Comparison of ENCODE assay signal across 9 cellular contexts in genomic region chr6:125798734-125799510, GRCh38. TPM values are rescaled to one million over a fixed set of nuclear protein-coding genes. Genes with fewer than 3 reads are reported as not detected.
A peak's percentile ranks its signal among the peaks of the same experiment; 100 is the strongest.
DNase-seq lines count a peak whose midpoint lies in the region; ATAC-seq and TF ChIP-seq lines count a peak whose summit lies in the region.
"Had no signal": no experiment of that assay in that cellular context is flagged by ENCODE, and none has a peak within 500 bp of the region (broad histone marks: within the 10 kb centered on the region; RNA-seq: fewer than 3 reads in every experiment).

No MANE protein-coding gene starts in this region.

- peak overlapping the region; percentile 96 for H3K4me2 ChIP-seq in OCI-LY7 (ENCODE audit: low read length)

- TF ChIP-seq POLR2A in spleen (IDR thresholded peaks at IDR 0.05), result no peak

- TF ChIP-seq CTCF in OCI-LY7 (conservative IDR thresholded peaks at IDR 0.05; ENCODE audit: low read length), result no peak
- no peak for TF ChIP-seq CTCF in spleen (IDR thresholded peaks at IDR 0.05 in 8 of 11, conservative IDR thresholded peaks at IDR 0.05 in 3 of 11)

- intact Hi-C loops in OCI-LY7 (cut with micrococcal nuclease; ENCODE audit: unreplicated experiment) (loop anchor here (10.0 kb wide), 1 partner anchor 1546 kb away; the partner anchor contains the start of gene ECHDC1), spleen (cut with DNase I; ENCODE audit: low total_unique reads) (no loop called here)

- 69 to 80% (median 74%) methylated on average over 6 of the region's 6 CpGs for WGBS in spleen, 5 donors

- H4K20me1 ChIP-seq in OCI-LY7 (ENCODE audit: insufficient read depth, low read length), result no peaks in the 10 kb centered on the region

- no peaks in the 10 kb centered on the region for H3K9me2 ChIP-seq in OCI-LY7 (ENCODE audit: insufficient read depth, low read length)

- CTCF ChIA-PET in OCI-LY7 (lab: Charles Lee; ENCODE audit: unreplicated experiment), result interaction anchor here (1.0 kb wide), 2 partner anchors 9 to 11 kb away, joined by 3 to 4 read pairs; no protein-coding TSS in a partner anchor

- H3K27me3 ChIP-seq in spleen (replicated peaks in 1 of 7), result no peaks in the 10 kb centered on the region

- POLR2A ChIA-PET in OCI-LY7 (lab: Charles Lee), result interaction anchor here (1.0 to 4.6 kb wide), 8 partner anchors 9 to 187 kb away, joined by 3 to 26 read pairs (median 16); partner anchors contain the start of gene NCOA7

- H3K4me1 ChIP-seq in OCI-LY7 (ENCODE audit: insufficient read depth, low read length, poor library complexity, severe bottlenecking), result peaks cover 99% of the 10 kb centered on the region
- H3K4me1 ChIP-seq in spleen, result peaks cover 31 to 96% (median 70%) of the 10 kb centered on the region in 6 donors

- H3K36me3 ChIP-seq in OCI-LY7 (ENCODE audit: insufficient read depth, low read length) (peaks cover 24% of the 10 kb centered on the region; the same call in 1 of the 2 replicates), spleen (peaks cover 0 to 17% (median 0%) of the 10 kb centered on the region in 6 donors)

- H3K4me3 ChIP-seq in OCI-LY7 (ENCODE audit: low read depth, low read length, poor library complexity, severe bottlenecking) (peak overlapping the region; percentile 58), spleen (peak overlapping the region in 1 of 8 donors; percentile 20)

- peak; percentile 90 for ATAC-seq in GM19043 (IDR thresholded peaks at IDR 0.05; ENCODE audit: low read depth, unreplicated experiment)
- ATAC-seq in HG02970 (IDR thresholded peaks at IDR 0.05; ENCODE audit: low FRiP score, unreplicated experiment), result peak; percentile 70
- ATAC-seq: activated CD8-positive, alpha-beta memory T cell treated with anti-CD3 and anti-CD28 coated beads, Interleukin-2, amount 10 ng/mL, durations not matched to agents 7 days and 5 days; HepG2 had no signal

- no peak overlapping the region; the same call in 1 of the 2 replicates for H2AFZ ChIP-seq in OCI-LY7 (ENCODE audit: low read length)

- H3K9me3 ChIP-seq in OCI-LY7 (ENCODE audit: low read length) (no peaks in the 10 kb centered on the region), spleen (no peaks in the 10 kb centered on the region)

- DNase-seq in OCI-LY7 (ENCODE audit: low spot score), result peak; percentile 83
- DNase-seq in spleen, result no peak
- DNase-seq in cerebellar cortex (ENCODE audit: low spot score), result no peak
- no peak for DNase-seq in mesenteric fat pad (ENCODE audit: low spot score)
- no peak for DNase-seq in NK-92 treated with Interleukin-12 subunit alpha and Interleukin-12 subunit beta, amount 100 ng/mL, for 24 hours (lab: John Stamatoyannopoulos, UW)
- DNase-seq: activated CD8-positive, alpha-beta memory T cell treated with anti-CD3 and anti-CD28 coated beads, Interleukin-2, amount 10 ng/mL, durations not matched to agents 7 days and 5 days had no signal

- H3K27ac ChIP-seq in OCI-LY7 (ENCODE audit: low read depth, low read length, poor library complexity, severe bottlenecking) (peak overlapping the region; percentile 97), spleen (peak overlapping the region; percentile 10 to 77 (median 64))

- H3K79me2 ChIP-seq in OCI-LY7 (ENCODE audit: insufficient read depth, low read depth, low read length), result peaks cover 97% of the 10 kb centered on the region

- BruUV-seq in OCI-LY7 (replicated peaks; lab: Mats Ljungman, UMichigan), result no TSS peak

RNA-seq across cellular contexts. Expression of gene NCOA7, which starts 8.2 kb away (rescaled TPM):
- 14.8 and 18.1 TPM in 2 replicates for total RNA-seq in OCI-LY7 (2014; rRNA removed; shearing (Covaris generic))
- total RNA-seq in OCI-LY7 (2022), result 49.0 and 52.2 TPM in 2 replicates
- total RNA-seq in spleen, result 10 to 100 TPM; 27.9 to 84.3 (median 50.7) TPM
- polyA plus RNA-seq in spleen, result 10 to 100 TPM; 11.8 to 18.2 (median 12.9) TPM
- 87.4 TPM for total RNA-seq in mesenteric fat pad

RNA-seq across cellular contexts. Expression of gene HEY2, which starts 49.5 kb away (rescaled TPM):
- 0.23 and 0.32 TPM in 2 replicates for total RNA-seq in OCI-LY7 (2014; rRNA removed; shearing (Covaris generic))
- total RNA-seq in OCI-LY7 (2022) (1.3 and 2.0 TPM in 2 replicates), spleen (1 to 10 TPM in 6 of 7 donors, under 1 TPM in 1; 0.72 to 3.7 (median 2.5) TPM), mesenteric fat pad (1.3 TPM)
- 1 to 10 TPM in 2 of 3 donors, under 1 TPM in 1; 0.59 to 1.4 (median 1.3) TPM for polyA plus RNA-seq in spleen
- total RNA-seq: activated CD8-positive, alpha-beta memory T cell treated with anti-CD3 and anti-CD28 coated beads, Interleukin-2, amount 10 ng/mL, durations not matched to agents 7 days and 5 days had no signal
